ENCODE assay signal across 31 cellular contexts in genomic region chr4:173577963-173578362, GRCh38. TPM values are rescaled to one million over a fixed set of nuclear protein-coding genes. Genes with fewer than 3 reads are reported as not detected.
"Had no signal": no experiment of that assay in that cellular context is flagged by ENCODE, and none has a peak within 500 bp of the region (broad histone marks: within the 10 kb centered on the region; RNA-seq: fewer than 3 reads in every experiment).

No MANE protein-coding gene starts in this region.

- H2AFZ ChIP-seq: PC-9 had no signal

- H3K4me3 ChIP-seq: ascending aorta, breast epithelium, PC-9 had no signal

- H3K27me3 ChIP-seq: ascending aorta, breast epithelium had no signal

- DNase-seq: activated CD4-positive, alpha-beta T cell treated with anti-CD3 and anti-CD28 coated beads, Interleukin-2, amount 10 ng/mL, durations not matched to agents 24 days and 14 days; activated CD4-positive, alpha-beta T cell treated with anti-CD3 and anti-CD28 coated beads, Interleukin-2, amount 50 U/mL, for 4 hours; activated CD4-positive, CD25-positive, alpha-beta regulatory T cell; activated CD8-positive, alpha-beta T cell treated with anti-CD3 and anti-CD28 coated beads, Interleukin-2, amount 10 ng/mL, durations not matched to agents 7 days and 5 days; activated gamma-delta T cell; activated naive CD4-positive, alpha-beta T cell treated with Interleukin-2 at 50 U/mL for 16 hours; activated naive CD8-positive, alpha-beta T cell treated with anti-CD3 and anti-CD28 coated beads, Interleukin-2, amount 10 ng/mL, durations not matched to agents 7 days and 5 days; activated T-cell treated with anti-CD3 and anti-CD28 coated beads, Interleukin-2, amount 50 U/mL, for 24 hours; amygdala; caudate nucleus; NCI-H1092 treated with DMSO at 0.1 percent for 48 hours; NCI-H1417; NCI-H146; NCI-H187; NCI-H2029 treated with DMSO at 0.1 percent for 48 hours; NCI-H2107; NCI-H2171; NCI-H510A; NCI-H526; NCI-H748 treated with DMSO at 0.1 percent for 48 hours; PC-9; Right ventricle myocardium superior; T1000; WERI-Rb-1 had no signal

- H3K4me1 ChIP-seq: breast epithelium had no signal

- ATAC-seq: activated CD8-positive, alpha-beta T cell treated with anti-CD3 and anti-CD28 coated beads, Interleukin-2, amount 10 ng/mL, durations not matched to agents 7 days and 5 days had no signal

- H3K9me3 ChIP-seq: ascending aorta, breast epithelium had no signal

- H3K36me3 ChIP-seq: ascending aorta, breast epithelium, WERI-Rb-1 had no signal

- H3K4me2 ChIP-seq: PC-9 had no signal

- H3K27ac ChIP-seq: ascending aorta, breast epithelium, PC-9, WERI-Rb-1 had no signal

RNA-seq across cellular contexts. Expression of gene HAND2, which starts 47.9 kb away (rescaled TPM):
- total RNA-seq: activated CD4-positive, alpha-beta T cell treated with anti-CD3 and anti-CD28 coated beads, Interleukin-2, amount 10 ng/mL, durations not matched to agents 24 days and 14 days; activated CD8-positive, alpha-beta T cell treated with anti-CD3 and anti-CD28 coated beads, Interleukin-2, amount 10 ng/mL, durations not matched to agents 7 days and 5 days; activated naive CD8-positive, alpha-beta T cell treated with anti-CD3 and anti-CD28 coated beads, Interleukin-2, amount 10 ng/mL, durations not matched to agents 7 days and 5 days; activated T-helper 2 cell treated with anti-CD3 and anti-CD28 coated beads, Interferon-gamma antibody, Interleukin-2, Interleukin-4, amounts not matched to agents 10 μg/mL and 5 μg/mL and 100 μg/mL, durations not matched to agents 14 hours and 24 hours and 36 hours; M059J; OCI-LY7; PC-9; T-helper 1 cell treated with Interleukin-12 subunit alpha and Interleukin-12 subunit beta and Interleukin-4 antibody, amounts not matched to agents 30 ng/mL and 1 ng/mL, for 36 hours; T-helper 2 cell treated with Interferon-gamma antibody and Interleukin-4, amounts not matched to agents 100 ng/mL and 5 ng/mL, for 36 hours had no signal
